ENCODE assay signal across 8 cellular contexts in genomic region chr19:55638864-55639359, GRCh38.
DNase-seq lines count a peak whose midpoint lies in the region; ATAC-seq and TF ChIP-seq lines count a peak whose summit lies in the region.

No MANE protein-coding gene starts in this region.

- peaks cover 5% of the 10 kb centered on the region for H3K27me3 Mint-ChIP-seq in nephron progenitor cell (ENCODE audit: low read depth, poor library complexity)
- no peaks in the 10 kb centered on the region for H3K27me3 Mint-ChIP-seq in stimulated activated memory B cell treated with anti-CD40 and anti-IgM and Interleukin-4, amounts not matched to agents 10 μg/mL and 1 μg/mL and 100 μg/mL, for 72 hours

- peak; percentile 37 for DNase-seq in AG10803 (ENCODE audit: low read depth)
- DNase-seq in GM13976 (ENCODE audit: low spot score): no peak
- peak; percentile 36 to 55 for DNase-seq in SHP77 (lab: John Stamatoyannopoulos, UW)
- no peak for DNase-seq in astrocyte of the spinal cord (ENCODE audit: low read depth, low spot score)
- DNase-seq in nephron progenitor cell: no peak
- no peak for DNase-seq in NCI-H2107 (lab: John Stamatoyannopoulos, UW)
- no peak for DNase-seq in iPS-NIHi11 (ENCODE audit: low spot score)

- ATAC-seq in stimulated activated memory B cell treated with anti-CD40 and anti-IgM and Interleukin-4, amounts not matched to agents 10 μg/mL and 1 μg/mL and 100 μg/mL, for 72 hours: no peak

- H3K4me3 ChIP-seq in AG10803 (ENCODE audit: low read length): no peak overlapping the region
- H3K4me3 ChIP-seq in astrocyte of the spinal cord (ENCODE audit: low read depth, low read length): no peak overlapping the region

- peaks cover 13% of the 10 kb centered on the region for H3K36me3 Mint-ChIP-seq in nephron progenitor cell (ENCODE audit: low read depth)
- peaks cover 44% of the 10 kb centered on the region for H3K36me3 Mint-ChIP-seq in stimulated activated memory B cell treated with anti-CD40 and anti-IgM and Interleukin-4, amounts not matched to agents 10 μg/mL and 1 μg/mL and 100 μg/mL, for 72 hours

- H3K9me3 Mint-ChIP-seq in nephron progenitor cell: no peaks in the 10 kb centered on the region
- H3K9me3 Mint-ChIP-seq in stimulated activated memory B cell treated with anti-CD40 and anti-IgM and Interleukin-4, amounts not matched to agents 10 μg/mL and 1 μg/mL and 100 μg/mL, for 72 hours: no peaks in the 10 kb centered on the region

- in situ Hi-C loops in GM13976 (cut with MboI; ENCODE audit: low sequenced_read_pairs, unreplicated experiment): no loop called here
- in situ Hi-C loops in astrocyte of the spinal cord (cut with HindIII; ENCODE audit: low sequenced_read_pairs): no loop called here

- peaks cover 74% of the 10 kb centered on the region for H3K4me1 Mint-ChIP-seq in nephron progenitor cell
- H3K4me1 Mint-ChIP-seq in stimulated activated memory B cell treated with anti-CD40 and anti-IgM and Interleukin-4, amounts not matched to agents 10 μg/mL and 1 μg/mL and 100 μg/mL, for 72 hours: peaks cover 66% of the 10 kb centered on the region

- H3K4me3 Mint-ChIP-seq in nephron progenitor cell: peak overlapping the region; percentile 64
- H3K4me3 Mint-ChIP-seq in stimulated activated memory B cell treated with anti-CD40 and anti-IgM and Interleukin-4, amounts not matched to agents 10 μg/mL and 1 μg/mL and 100 μg/mL, for 72 hours: no peak overlapping the region

- H3K27ac Mint-ChIP-seq in nephron progenitor cell: no peak overlapping the region
- H3K27ac Mint-ChIP-seq in stimulated activated memory B cell treated with anti-CD40 and anti-IgM and Interleukin-4, amounts not matched to agents 10 μg/mL and 1 μg/mL and 100 μg/mL, for 72 hours: no peak overlapping the region

- TF ChIP-seq CTCF in AG10803 (conservative IDR thresholded peaks at IDR 0.05; ENCODE audit: low read length) (peak; percentile 49), GM13976 (IDR thresholded peaks at IDR 0.05; ENCODE audit: borderline replicate concordance, control extremely low read depth, extremely low read depth, insufficient read depth, missing control alignments) (peak; percentile 30), astrocyte of the spinal cord (IDR thresholded peaks at IDR 0.05; ENCODE audit: low read depth, low read length) (peak; percentile 50), nephron progenitor cell (IDR thresholded peaks at IDR 0.05) (peak; percentile 24)

Comparison
In these comparisons a context has a peak if more than half of its experiments do, and no peak if none do; other contexts are left out.
1. DNase-seq: peak in AG10803 (single experiment) and SHP77 (2 of 2); none in GM13976 (single experiment), astrocyte of the spinal cord (single experiment), nephron progenitor cell (single experiment), NCI-H2107 (single experiment) and iPS-NIHi11 (single experiment).
2. Peak in every context shown above with its lines, with median percentiles within 50 percentile points of each other: CTCF ChIP-seq.